ENCODE assay signal across 10 cellular contexts in genomic region chr3:144028798-144029411, GRCh38. TPM values are rescaled to one million over a fixed set of nuclear protein-coding genes. Genes with fewer than 3 reads are reported as not detected.
DNase-seq lines count a peak whose midpoint lies in the region; ATAC-seq and TF ChIP-seq lines count a peak whose summit lies in the region.
"Had no signal": no experiment of that assay in that cellular context is flagged by ENCODE, and none has a peak within 500 bp of the region (broad histone marks: within the 10 kb centered on the region; RNA-seq: fewer than 3 reads in every experiment).

No MANE protein-coding gene starts in this region.

- H3K4me3 ChIP-seq in Karpas-422 (ENCODE audit: low read length) (peak overlapping the region; percentile 29; the same call in 1 of the 2 replicates), mucosa of descending colon (no peak overlapping the region), coronary artery (no peak overlapping the region), PC-3 (ENCODE audit: low read length) (no peak overlapping the region)

- POLR2A ChIA-PET in PC-3 (lab: Charles Lee; ENCODE audit: unreplicated experiment): no interaction called here

- H3K4me2 ChIP-seq in Karpas-422 (ENCODE audit: low read depth, low read length, poor library complexity, severe bottlenecking) (peak overlapping the region; percentile 68), PC-3 (ENCODE audit: low read length) (no peak overlapping the region)

- no peaks in the 10 kb centered on the region for H3K79me2 ChIP-seq in Karpas-422 (ENCODE audit: low read length)
- no peaks in the 10 kb centered on the region for H3K79me2 ChIP-seq in PC-3 (ENCODE audit: low read length)

- intact Hi-C loops in mucosa of descending colon (cut with DNase I, micrococcal nuclease) (no loop called here), PC-3 (cut with micrococcal nuclease) (no loop called here)

- no TSS peak for BruUV-seq in PC-3 (replicated peaks; lab: Mats Ljungman, UMichigan)

- DNase-seq in Karpas-422 (peak; percentile 80), mucosa of descending colon (peak in 1 of 3 donors; percentile 5), coronary artery (ENCODE audit: low spot score) (no peak), PC-3 (no peak), NCI-H2081 treated with DMSO at 0.1 percent for 48 hours (lab: John Stamatoyannopoulos, UW) (no peak)
- no peak for DNase-seq in activated CD4-positive, alpha-beta T cell treated with anti-CD3 and anti-CD28 coated beads for 48 hours
- DNase-seq: left cardiac atrium, NCI-H2029 had no signal

- ATAC-seq in GM18907 (IDR thresholded peaks at IDR 0.05; ENCODE audit: unreplicated experiment) (peak; percentile 93), HG02642 (IDR thresholded peaks at IDR 0.05; ENCODE audit: poor library complexity, unreplicated experiment) (peak; percentile 95), mucosa of descending colon (peak; percentile 30), PC-3 (no peak)

- TF ChIP-seq CTCF in mucosa of descending colon (IDR thresholded peaks at IDR 0.05): no peak
- no peak for TF ChIP-seq CTCF in coronary artery (IDR thresholded peaks at IDR 0.05)
- no peak for TF ChIP-seq CTCF in PC-3 (conservative IDR thresholded peaks at IDR 0.05; ENCODE audit: low read depth, low read length)

- peaks cover 19% of the 10 kb centered on the region for H3K4me1 ChIP-seq in Karpas-422 (ENCODE audit: low read length)
- no peaks in the 10 kb centered on the region for H3K4me1 ChIP-seq in mucosa of descending colon (ENCODE audit: low read depth)
- no peaks in the 10 kb centered on the region for H3K4me1 ChIP-seq in PC-3 (ENCODE audit: insufficient read depth, low read length)

- no peaks in the 10 kb centered on the region for H3K27me3 ChIP-seq in Karpas-422 (ENCODE audit: low read length)
- H3K27me3 ChIP-seq in PC-3 (ENCODE audit: low read length): no peaks in the 10 kb centered on the region

- no peaks in the 10 kb centered on the region for H4K20me1 ChIP-seq in Karpas-422 (ENCODE audit: insufficient read depth, low read depth, low read length)
- no peaks in the 10 kb centered on the region for H4K20me1 ChIP-seq in PC-3 (ENCODE audit: low read length)

- H3K36me3 ChIP-seq in Karpas-422 (ENCODE audit: insufficient read depth, low read length) (no peaks in the 10 kb centered on the region), mucosa of descending colon (ENCODE audit: low read depth) (no peaks in the 10 kb centered on the region), PC-3 (ENCODE audit: low read depth, low read length) (no peaks in the 10 kb centered on the region)

- CTCF ChIA-PET in PC-3 (lab: Charles Lee): no interaction called here

- H3K9ac ChIP-seq in Karpas-422 (ENCODE audit: low read length) (peak overlapping the region; percentile 39; the same call in 1 of the 2 replicates), PC-3 (ENCODE audit: low read length) (no peak overlapping the region)

- H3K9me2 ChIP-seq in Karpas-422 (replicated peaks; ENCODE audit: insufficient read depth, low read length) (no peaks in the 10 kb centered on the region), PC-3 (replicated peaks; ENCODE audit: low read length) (no peaks in the 10 kb centered on the region)

- H3F3A ChIP-seq in PC-3 (ENCODE audit: low read length, unreplicated experiment): no peaks in the 10 kb centered on the region

- no peak overlapping the region for H2AFZ ChIP-seq in Karpas-422 (ENCODE audit: low read length)
- H2AFZ ChIP-seq in PC-3 (ENCODE audit: low read length): no peak overlapping the region

- H3K9me3 ChIP-seq in Karpas-422 (ENCODE audit: low read length) (no peaks in the 10 kb centered on the region), mucosa of descending colon (no peaks in the 10 kb centered on the region), PC-3 (ENCODE audit: low read length) (no peaks in the 10 kb centered on the region)

- peak overlapping the region; percentile 59 for H3K27ac ChIP-seq in Karpas-422 (ENCODE audit: low read length)
- no peak overlapping the region for H3K27ac ChIP-seq in coronary artery
- H3K27ac ChIP-seq in PC-3 (ENCODE audit: low read length): no peak overlapping the region

RNA-seq across cellular contexts. Expression of gene DIPK2A, which starts 57.3 kb away (rescaled TPM):
- total RNA-seq in Karpas-422 (2014; rRNA removed; shearing (Covaris generic); ENCODE audit: low replicate concordance): 41.9 and 51.6 TPM in 2 replicates
- 10 to 100 TPM; 14.2 to 30.1 (median 14.7) TPM for total RNA-seq in mucosa of descending colon
- total RNA-seq in PC-3 (2014; rRNA removed): 28.5 and 31.3 TPM in 2 replicates
